In the genomic region with DNA sequence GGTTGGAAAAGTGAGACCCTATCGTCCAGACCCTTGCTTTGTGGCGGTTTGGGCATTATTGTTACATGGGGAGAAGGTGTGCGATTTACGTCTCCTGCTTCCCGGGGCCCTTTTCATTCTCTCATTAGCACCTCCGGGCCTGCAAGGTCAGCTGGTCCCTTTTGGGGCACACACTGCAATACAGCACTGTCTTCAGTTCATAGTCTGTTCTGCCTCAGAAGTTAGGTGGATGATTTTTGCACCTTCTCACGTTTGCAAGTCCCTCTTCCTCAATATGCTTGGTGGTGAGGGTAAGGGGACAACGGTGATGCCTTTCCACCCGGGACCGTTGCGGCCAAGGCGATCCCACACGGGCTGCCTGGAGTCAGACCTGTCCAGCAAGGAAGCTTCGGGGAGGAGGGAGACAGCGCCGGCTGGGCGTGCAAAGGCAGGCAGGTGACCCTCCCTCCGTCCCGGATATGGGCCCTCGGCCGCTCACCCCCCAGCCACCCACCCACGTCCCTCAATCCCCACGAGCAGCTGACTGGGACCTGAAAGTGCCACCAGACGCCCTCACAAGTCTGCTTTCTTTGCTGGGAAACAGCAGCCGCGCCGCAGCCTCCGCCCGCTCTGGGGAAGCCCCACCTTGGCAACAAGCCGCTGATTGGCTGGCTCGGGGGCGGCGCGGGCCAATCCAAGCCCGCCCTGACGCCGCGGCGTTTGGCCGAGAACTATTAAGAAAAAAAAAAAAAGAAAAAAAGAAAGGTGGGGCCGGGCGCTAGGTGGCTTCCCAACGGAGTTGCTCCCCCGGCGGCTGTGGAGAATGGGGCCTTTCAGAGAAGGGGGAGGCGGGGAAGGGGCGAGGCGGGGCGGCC, we compare ENCODE assay signal across 8 cellular contexts. TPM values are rescaled to one million over a fixed set of nuclear protein-coding genes. Genes with fewer than 3 reads are reported as not detected.
A peak's percentile ranks its signal among the peaks of the same experiment; 100 is the strongest.
DNase-seq lines count a peak whose midpoint lies in the region; ATAC-seq and TF ChIP-seq lines count a peak whose summit lies in the region.

No MANE protein-coding gene starts in this region.

- H3K4me1 ChIP-seq in parathyroid adenoma (peaks cover 35% of the 10 kb centered on the region), tibial nerve (peaks cover 0 to 59% (median 53%) of the 10 kb centered on the region in 4 donors)

- H3K4me3 ChIP-seq in parathyroid adenoma (ENCODE audit: low read depth, low read length) (peak overlapping the region; percentile 58), tibial nerve (peak overlapping the region; percentile 49 to 62 (median 54))

- H3K27me3 ChIP-seq in parathyroid adenoma (ENCODE audit: control insufficient read depth, insufficient read depth, low read length) (no peaks in the 10 kb centered on the region), tibial nerve (no peaks in the 10 kb centered on the region)

- H3K9ac ChIP-seq in parathyroid adenoma, result no peak overlapping the region

- peak; percentile 59 to 88 for TF ChIP-seq POLR2A in tibial nerve (IDR thresholded peaks at IDR 0.05)

- peak overlapping the region; percentile 90 for H2AFZ ChIP-seq in parathyroid adenoma

- no peaks in the 10 kb centered on the region for H3K79me2 ChIP-seq in parathyroid adenoma

- ATAC-seq in HG02642 (IDR thresholded peaks at IDR 0.05; ENCODE audit: poor library complexity, unreplicated experiment), result peak; percentile 76
- peak; percentile 86 for ATAC-seq in activated naive CD8-positive, alpha-beta T cell treated with anti-CD3 and anti-CD28 coated beads, Interleukin-2, amount 10 ng/mL, durations not matched to agents 7 days and 5 days (ENCODE audit: low read depth)
- peak; percentile 86 for ATAC-seq in Right ventricle myocardium inferior

- POLR2A ChIA-PET in activated naive CD8-positive, alpha-beta T cell treated with anti-CD3 and anti-CD28 coated beads, Interleukin-2, amount 10 ng/mL, durations not matched to agents 7 days and 5 days (lab: Charles Lee), result interaction anchor here (0.6 to 10.1 kb wide), 14 partner anchors 9 to 986 kb away, joined by 3 to 309 read pairs (median 7); partner anchors contain the start of genes ATP2B4, BTG2 and LAX1

- H3K27ac Mint-ChIP-seq in activated naive CD8-positive, alpha-beta T cell treated with anti-CD3 and anti-CD28 coated beads, Interleukin-2, amount 10 ng/mL, durations not matched to agents 7 days and 5 days, result peak overlapping the region; percentile 90

- H3K36me3 Mint-ChIP-seq in activated naive CD8-positive, alpha-beta T cell treated with anti-CD3 and anti-CD28 coated beads, Interleukin-2, amount 10 ng/mL, durations not matched to agents 7 days and 5 days, result no peaks in the 10 kb centered on the region

- 5 to 6% methylated on average over 39 to 49 of the region's 49 CpGs for WGBS in tibial nerve, 2 donors

- TF ChIP-seq CTCF in GM10266 (IDR thresholded peaks at IDR 0.05; ENCODE audit: control insufficient read depth, insufficient read depth, low read depth, missing control alignments) (no peak), parathyroid adenoma (IDR thresholded peaks at IDR 0.05) (no peak), tibial nerve (IDR thresholded peaks at IDR 0.05) (no peak)

- peak overlapping the region; percentile 95 for H3K27ac ChIP-seq in parathyroid adenoma
- H3K27ac ChIP-seq in tibial nerve, result peak overlapping the region; percentile 96 to 98 (median 96)

- H3K4me1 Mint-ChIP-seq in activated naive CD8-positive, alpha-beta T cell treated with anti-CD3 and anti-CD28 coated beads, Interleukin-2, amount 10 ng/mL, durations not matched to agents 7 days and 5 days, result peaks cover 50% of the 10 kb centered on the region

- DNase-seq in GM10266 (ENCODE audit: extremely low spot score) (peak; percentile 92), NCI-H1105 (lab: John Stamatoyannopoulos, UW) (peak; percentile 98), SKM-1 treated with dmso at 0.1 percent for 144 hours (lab: John Stamatoyannopoulos, UW; ENCODE audit: unreplicated experiment) (peak; percentile 93), Right ventricle myocardium inferior (ENCODE audit: missing footprints) (peak; percentile 97), tibial nerve (ENCODE audit: low spot score in 2 of 2) (peak; percentile 88 to 91)
- peak; percentile 95 for DNase-seq in activated naive CD8-positive, alpha-beta T cell treated with anti-CD3 and anti-CD28 coated beads, Interleukin-2, amount 10 ng/mL, durations not matched to agents 7 days and 5 days

- intact Hi-C loops in Right ventricle myocardium inferior (cut with DNase I), result loop anchor here (2.0 kb wide), 2 partner anchors 20 to 56 kb away; no protein-coding TSS in a partner anchor

- no peaks in the 10 kb centered on the region for H3K9me3 Mint-ChIP-seq in activated naive CD8-positive, alpha-beta T cell treated with anti-CD3 and anti-CD28 coated beads, Interleukin-2, amount 10 ng/mL, durations not matched to agents 7 days and 5 days

- H3K4me3 Mint-ChIP-seq in activated naive CD8-positive, alpha-beta T cell treated with anti-CD3 and anti-CD28 coated beads, Interleukin-2, amount 10 ng/mL, durations not matched to agents 7 days and 5 days, result peak overlapping the region; percentile 74

- TF ChIP-seq EP300 in tibial nerve (IDR thresholded peaks at IDR 0.05), result peak; percentile 66 to 92

- H3K36me3 ChIP-seq in parathyroid adenoma (ENCODE audit: control insufficient read depth, insufficient read depth, low read length) (no peaks in the 10 kb centered on the region), tibial nerve (no peaks in the 10 kb centered on the region)

- H3K27me3 Mint-ChIP-seq in activated naive CD8-positive, alpha-beta T cell treated with anti-CD3 and anti-CD28 coated beads, Interleukin-2, amount 10 ng/mL, durations not matched to agents 7 days and 5 days, result peaks cover 3% of the 10 kb centered on the region

- H3K4me2 ChIP-seq in parathyroid adenoma (ENCODE audit: low read length), result peak overlapping the region; percentile 78

- H3K9me3 ChIP-seq in parathyroid adenoma (ENCODE audit: control insufficient read depth, low read length) (no peaks in the 10 kb centered on the region), tibial nerve (no peaks in the 10 kb centered on the region)

RNA-seq across cellular contexts. Expression of gene BTG2, which starts 21.7 kb away (rescaled TPM):
- 10 to 100 TPM; 90.3 to 99.8 TPM for total RNA-seq in activated naive CD8-positive, alpha-beta T cell treated with anti-CD3 and anti-CD28 coated beads, Interleukin-2, amount 10 ng/mL, durations not matched to agents 7 days and 5 days
- total RNA-seq in Right ventricle myocardium inferior (44.8 TPM), tibial nerve (100 to 1,000 TPM; 153 to 208 (median 177) TPM)

RNA-seq across cellular contexts. Expression of gene FMOD, which starts 23.9 kb away (rescaled TPM):
- total RNA-seq in activated naive CD8-positive, alpha-beta T cell treated with anti-CD3 and anti-CD28 coated beads, Interleukin-2, amount 10 ng/mL, durations not matched to agents 7 days and 5 days, result not detected
- total RNA-seq in Right ventricle myocardium inferior (7.7 TPM), tibial nerve (100 to 1,000 TPM in 2 of 4 donors, 10 to 100 TPM in 2; 73.9 to 203 (median 102) TPM)

Comparison
In these comparisons a context has a peak if more than half of its experiments do, and no peak if none do; other contexts are left out.
1. Peak in every context shown above with its lines: DNase-seq, ATAC-seq, H3K4me3 ChIP-seq and H3K27ac ChIP-seq.